In the genomic region with DNA sequence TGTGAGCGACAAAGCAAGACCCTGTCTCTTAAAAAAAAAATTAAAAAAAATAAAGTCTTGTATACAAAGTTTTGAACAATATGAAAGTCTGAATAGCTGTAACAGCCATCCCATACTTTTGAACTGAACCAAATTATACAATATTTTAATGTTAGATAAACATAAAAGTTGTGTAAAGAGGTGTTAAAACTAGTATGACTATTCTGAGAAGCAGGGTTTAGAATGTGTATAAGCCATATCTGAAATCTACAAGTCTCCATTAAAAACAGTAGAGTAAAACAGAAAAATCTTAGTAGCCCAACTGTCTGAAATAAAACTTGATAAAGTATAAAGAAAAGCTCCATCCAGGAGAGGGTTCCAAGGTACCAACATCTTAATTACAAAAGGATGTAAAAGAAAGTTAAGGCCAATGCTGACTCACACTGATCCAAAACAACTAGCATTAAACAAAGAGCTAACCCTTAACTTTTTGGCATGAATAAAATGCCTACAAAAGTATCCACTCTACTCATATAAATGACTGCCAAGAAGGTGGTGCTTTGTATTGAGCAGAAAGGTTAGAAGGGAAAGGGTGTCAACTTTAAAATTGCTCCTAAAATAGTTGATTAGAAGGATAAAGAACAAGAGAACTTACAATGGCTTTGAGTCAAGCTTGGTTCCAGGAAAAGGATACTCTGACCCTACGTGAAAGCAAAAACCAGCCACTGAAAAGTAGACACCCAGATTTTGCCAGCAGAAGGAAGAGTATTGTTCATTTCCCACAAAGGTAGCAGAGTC, we compare ENCODE assay signal across 12 cellular contexts. TPM values are rescaled to one million over a fixed set of nuclear protein-coding genes. Genes with fewer than 3 reads are reported as not detected.
DNase-seq lines count a peak whose midpoint lies in the region; ATAC-seq and TF ChIP-seq lines count a peak whose summit lies in the region.
"Had no signal": no experiment of that assay in that cellular context is flagged by ENCODE, and none has a peak within 500 bp of the region (broad histone marks: within the 10 kb centered on the region; RNA-seq: fewer than 3 reads in every experiment).

No MANE protein-coding gene starts in this region.

- H3K4me3 Mint-ChIP-seq in effector memory CD8-positive, alpha-beta T cell, result peak overlapping the region; percentile 69 to 74
- H3K4me3 Mint-ChIP-seq in naive B cell, result peak overlapping the region; percentile 22 to 81 (median 51)
- H3K4me3 Mint-ChIP-seq: neural crest cell had no signal

- H2AK5ac ChIP-seq in IMR-90 (ENCODE audit: low read depth, low read length), result no peak overlapping the region

- H3K27me3 Mint-ChIP-seq in effector memory CD8-positive, alpha-beta T cell, result no peaks in the 10 kb centered on the region
- no peaks in the 10 kb centered on the region for H3K27me3 Mint-ChIP-seq in naive B cell

- no peak overlapping the region for H2AK9ac ChIP-seq in IMR-90 (replicated peaks; ENCODE audit: low read depth, low read length, poor library complexity)

- no peak overlapping the region for H3K4ac ChIP-seq in IMR-90 (ENCODE audit: low read depth, low read length)

- H3K9me3 ChIP-seq in IMR-90 (ENCODE audit: control insufficient read depth, insufficient read depth, low read length) (no peaks in the 10 kb centered on the region), ovary (no peaks in the 10 kb centered on the region)

- H3K79me1 ChIP-seq in IMR-90 (ENCODE audit: low read depth in 1 of 2, low read length in 2 of 2), result peaks cover 27 to 51% of the 10 kb centered on the region in 2 experiments; a peak in 3 of 4 replicates

- no peak overlapping the region for H4K91ac ChIP-seq in IMR-90 (ENCODE audit: insufficient read depth, low read depth, low read length)

- H3K36me3 ChIP-seq in IMR-90 (ENCODE audit: control insufficient read depth, insufficient read depth, low read length), result no peaks in the 10 kb centered on the region
- H3K36me3 ChIP-seq in ovary, result no peaks in the 10 kb centered on the region

- no peak overlapping the region for H4K8ac ChIP-seq in IMR-90 (ENCODE audit: low read depth in 2 of 2, low read length in 2 of 2)

- peaks cover 0 to 2% of the 10 kb centered on the region in 2 donors for H3K9me3 Mint-ChIP-seq in effector memory CD8-positive, alpha-beta T cell
- peaks cover 0 to 9% (median 3%) of the 10 kb centered on the region in 7 donors for H3K9me3 Mint-ChIP-seq in naive B cell
- H3K9me3 Mint-ChIP-seq: neural crest cell had no signal

- H2AFZ ChIP-seq in IMR-90 (replicated peaks; ENCODE audit: low read length, poor library complexity), result no peak overlapping the region

- POLR2A ChIA-PET in IMR-90 (lab: Charles Lee; ENCODE audit: unreplicated experiment), result no interaction called here

- no peak overlapping the region for H3K14ac ChIP-seq in IMR-90 (replicated peaks; ENCODE audit: low read depth, low read length)

- TF ChIP-seq CTCF in AG10803 (conservative IDR thresholded peaks at IDR 0.05; ENCODE audit: low read length) (no peak), IMR-90 (conservative IDR thresholded peaks at IDR 0.05; ENCODE audit: low read depth, low read length) (no peak), ovary (IDR thresholded peaks at IDR 0.05) (no peak)

- CTCF ChIA-PET in IMR-90 (lab: Yijun Ruan, JAX), result interaction anchor here (0.6 to 1.8 kb wide), 7 partner anchors 9 to 73 kb away, joined by 3 to 5 read pairs (median 3); partner anchors contain the start of gene MRPL1

- no TSS peak for BruUV-seq in IMR-90 (replicated peaks; lab: Mats Ljungman, UMichigan)

- H4K20me1 ChIP-seq in IMR-90 (ENCODE audit: insufficient read depth, low read length), result peaks cover 16% of the 10 kb centered on the region; the same call in 1 of the 2 replicates

- H3K27ac ChIP-seq in IMR-90 (ENCODE audit: insufficient read depth, low read length), result no peak overlapping the region
- H3K27ac ChIP-seq in ovary, result no peak overlapping the region
- H3K27ac ChIP-seq: epithelial cell of prostate had no signal

- peak; percentile 82 for ATAC-seq in IMR-90 (ENCODE audit: low read depth)
- ATAC-seq in effector memory CD8-positive, alpha-beta T cell (replicated peaks), result peak; percentile 12
- ATAC-seq in naive B cell (ENCODE audit: low read depth in 2 of 2), result no peak
- ATAC-seq in HG02884 (IDR thresholded peaks at IDR 0.05; ENCODE audit: unreplicated experiment), result no peak

- H3K23ac ChIP-seq in IMR-90 (ENCODE audit: low read depth, low read length), result peak overlapping the region; percentile 3; the same call in 1 of the 2 replicates

- H3K4me3 ChIP-seq in AG10803 (ENCODE audit: low read length) (no peak overlapping the region), IMR-90 (ENCODE audit: insufficient read depth, low read depth, low read length) (no peak overlapping the region), ovary (no peak overlapping the region)

- intact Hi-C loops in IMR-90 (cut with micrococcal nuclease), result no loop called here
- intact Hi-C loops in ovary (cut with DNase I), result no loop called here

- DNase-seq in AG10803 (ENCODE audit: low read depth) (peak; percentile 31), IMR-90 (peak; percentile 44), naive B cell (no peak), ovary (no peak), KBM-7 (no peak)
- DNase-seq in effector memory CD8-positive, alpha-beta T cell, result no peak
- no peak for DNase-seq in NK-92 treated with Interleukin-12 subunit alpha and Interleukin-12 subunit beta, amount 100 ng/mL, for 24 hours (lab: John Stamatoyannopoulos, UW)
- DNase-seq: Calu3, KG1 had no signal

- H3K4me1 ChIP-seq in IMR-90 (ENCODE audit: control insufficient read depth, insufficient read depth, low read length), result peaks cover 4% of the 10 kb centered on the region; the same call in 1 of the 2 replicates
- peaks cover 7% of the 10 kb centered on the region for H3K4me1 ChIP-seq in ovary (ENCODE audit: insufficient read depth)

- no peak overlapping the region for H2BK120ac ChIP-seq in IMR-90 (ENCODE audit: low read depth, low read length)

- no peaks in the 10 kb centered on the region for H3K27me3 ChIP-seq in IMR-90 (ENCODE audit: control insufficient read depth, insufficient read depth, low read length)
- no peaks in the 10 kb centered on the region for H3K27me3 ChIP-seq in ovary

- no peak overlapping the region for H3K18ac ChIP-seq in IMR-90 (ENCODE audit: low read depth, low read length)

- H4K5ac ChIP-seq in IMR-90 (ENCODE audit: low read depth, low read length), result no peak overlapping the region

- in situ Hi-C loops in IMR-90 (cut with MboI; ENCODE audit: low sequenced_read_pairs), result no loop called here
- in situ Hi-C loops in KBM-7 (cut with MboI; ENCODE audit: low pct_unique_long_range_greater_than_20kb, low sequenced_read_pairs), result no loop called here

- H3K9me1 ChIP-seq in IMR-90 (ENCODE audit: insufficient read depth, low read length), result peaks cover 7% of the 10 kb centered on the region

- H3K27ac Mint-ChIP-seq in effector memory CD8-positive, alpha-beta T cell, result peak overlapping the region; percentile 63 to 64
- H3K27ac Mint-ChIP-seq in naive B cell, result peak overlapping the region in 4 of 6 donors; percentile 58 to 70 (median 63)

- WGBS in IMR-90 (ENCODE audit: extremely low coverage in 2 of 2, insufficient read length in 1 of 2), 2 experiments, result no CpG with 5 or more reads among the region's 2 CpGs
- WGBS in ovary, 3 donors, result 50 to 57% (median 56%) methylated on average over 2 of the region's 2 CpGs

- no peak overlapping the region for H3K9ac ChIP-seq in IMR-90 (ENCODE audit: low read depth, low read length)

- H2BK5ac ChIP-seq in IMR-90 (ENCODE audit: low read depth, low read length, poor library complexity, severe bottlenecking), result no peak overlapping the region

- no peak overlapping the region for H2BK20ac ChIP-seq in IMR-90 (ENCODE audit: low read depth, low read length)

- peaks cover 42 to 67% of the 10 kb centered on the region in 2 donors for H3K4me1 Mint-ChIP-seq in effector memory CD8-positive, alpha-beta T cell (ENCODE audit: low read depth in 2 of 2)
- H3K4me1 Mint-ChIP-seq in naive B cell, result peaks cover 33 to 80% (median 65%) of the 10 kb centered on the region in 3 donors

- no peak for TF ChIP-seq EP300 in ovary (IDR thresholded peaks at IDR 0.05)

- dilution Hi-C loops in IMR-90 (cut with HindIII; ENCODE audit: low sequenced_read_pairs, unreplicated experiment), result no loop called here

- H2BK15ac ChIP-seq in IMR-90 (ENCODE audit: low read depth, low read length), result no peak overlapping the region

- H3K4me2 ChIP-seq in IMR-90 (ENCODE audit: low read depth, low read length), result peak overlapping the region; percentile 28; the same call in 1 of the 2 replicates

- H3K36me3 Mint-ChIP-seq in effector memory CD8-positive, alpha-beta T cell (ENCODE audit: insufficient read depth), result peaks cover 80% of the 10 kb centered on the region
- H3K36me3 Mint-ChIP-seq in naive B cell, result peaks cover 5 to 10% of the 10 kb centered on the region in 2 donors

- no peak for TF ChIP-seq RAD21 in IMR-90 (IDR thresholded peaks at IDR 0.05; ENCODE audit: low read length)

- H3K56ac ChIP-seq in IMR-90 (ENCODE audit: extremely low read depth, insufficient read depth, low read length), result no peak overlapping the region

- TF ChIP-seq POLR2A in IMR-90 (IDR thresholded peaks at IDR 0.05; ENCODE audit: low read depth, low read length) (no peak), ovary (IDR thresholded peaks at IDR 0.05) (no peak)

TF ChIP-seq in IMR-90, 13 proteins besides CTCF, POLR2A, EP300 and RAD21:
- TF ChIP-seq CHD1 (IDR thresholded peaks at IDR 0.05; ENCODE audit: low read depth, low read length) (no peak), MXI1 (IDR thresholded peaks at IDR 0.05; ENCODE audit: borderline replicate concordance, low read depth, low read length) (no peak), RCOR1 (IDR thresholded peaks at IDR 0.05; ENCODE audit: insufficient replicate concordance, low read length) (no peak), NFE2L2 (IDR thresholded peaks at IDR 0.05; ENCODE audit: low read depth, low read length) (no peak), RFX5 (IDR thresholded peaks at IDR 0.05; ENCODE audit: low read depth, low read length) (no peak), BHLHE40 (IDR thresholded peaks at IDR 0.05; ENCODE audit: low read depth, low read length) (no peak)

RNA-seq across cellular contexts. Expression of gene CNOT6L, which starts 18.5 kb away (rescaled TPM):
- total RNA-seq in IMR-90 (2012; rRNA removed) (14.4 and 21.1 TPM in 2 replicates), ovary (10 to 100 TPM; 16.1 to 58.6 (median 48.6) TPM)
- polyA plus RNA-seq in IMR-90 (2012; rRNA removed) (3.2 and 3.5 TPM in 2 replicates), naive B cell (ENCODE audit: low read depth in 6 of 6) (10 to 100 TPM; 45.0 to 63.8 (median 53.0) TPM), ovary (10 to 100 TPM in 1 of 2 donors, 1 to 10 TPM in 1; 7.7 to 20.0 TPM)
- polyA plus RNA-seq in IMR-90 (2012; cell fraction: cytosol; rRNA removed), result 0.92 and 3.7 TPM in 2 replicates
- 0.90 and 5.5 TPM in 2 replicates for polyA plus RNA-seq in IMR-90 (2012; cell fraction: nucleus; rRNA removed; ENCODE audit: low replicate concordance)

Comparison
In these comparisons a context has a peak if more than half of its experiments do, and no peak if none do; other contexts are left out.
1. DNase-seq: peak in AG10803 (single experiment) and IMR-90 (single experiment); none in effector memory CD8-positive, alpha-beta T cell (0 of 3), naive B cell (single experiment), ovary (0 of 5), KBM-7 (single experiment) and NK-92 treated with Interleukin-12 subunit alpha and Interleukin-12 subunit beta, amount 100 ng/mL, for 24 hours (single experiment).
2. ATAC-seq: peak in IMR-90 (single experiment) and effector memory CD8-positive, alpha-beta T cell (single experiment); none in naive B cell (0 of 2) and HG02884 (single experiment).